Comparison of ENCODE assay signal across 8 cellular contexts in genomic region chr5:37370550-37370863, GRCh38. TPM values are rescaled to one million over a fixed set of nuclear protein-coding genes. Genes with fewer than 3 reads are reported as not detected.
DNase-seq lines count a peak whose midpoint lies in the region; ATAC-seq and TF ChIP-seq lines count a peak whose summit lies in the region.

No MANE protein-coding gene starts in this region.

- H3K9me3 ChIP-seq in Karpas-422 (ENCODE audit: low read length): no peaks in the 10 kb centered on the region
- no peaks in the 10 kb centered on the region for H3K9me3 ChIP-seq in neural cell (ENCODE audit: low read length)

- peaks cover 14% of the 10 kb centered on the region; the same call in 1 of the 2 replicates for H4K20me1 ChIP-seq in Karpas-422 (ENCODE audit: insufficient read depth, low read depth, low read length)
- H4K20me1 ChIP-seq in neural cell (ENCODE audit: insufficient read depth): no peaks in the 10 kb centered on the region

- peak overlapping the region; percentile 46; the same call in 1 of the 2 replicates for H2AFZ ChIP-seq in Karpas-422 (ENCODE audit: low read length)
- H2AFZ ChIP-seq in neural cell (ENCODE audit: low read depth, low read length): peak overlapping the region; percentile 77

- no peak for ATAC-seq in GM21423 (IDR thresholded peaks at IDR 0.05; ENCODE audit: unreplicated experiment)

- DNase-seq in NCI-H2227 (lab: John Stamatoyannopoulos, UW; ENCODE audit: unreplicated experiment) (peak; percentile 30), NCI-H2227 treated with DMSO at 0.1 percent for 48 hours (lab: John Stamatoyannopoulos, UW) (no peak), Karpas-422 (no peak), coronary artery (ENCODE audit: low spot score) (no peak)
- no peak for DNase-seq in activated CD4-positive, CD25-positive, alpha-beta regulatory T cell (lab: John Stamatoyannopoulos, UW)
- DNase-seq in NK-92 treated with Interleukin-12 subunit alpha and Interleukin-12 subunit beta, amount 100 ng/mL, for 24 hours (lab: John Stamatoyannopoulos, UW): no peak

- no peak overlapping the region; the same call in 1 of the 2 replicates for H3K27ac ChIP-seq in Karpas-422 (ENCODE audit: low read length)
- H3K27ac ChIP-seq in coronary artery: peak overlapping the region; percentile 43 to 89
- H3K27ac ChIP-seq in neural cell (ENCODE audit: low read length): peak overlapping the region; percentile 74

- peaks cover 23% of the 10 kb centered on the region for H3K4me1 ChIP-seq in Karpas-422 (ENCODE audit: low read length)

- TF ChIP-seq RAD21 in neural cell (conservative IDR thresholded peaks at IDR 0.05): no peak

- no peak for TF ChIP-seq EP300 in neural cell (conservative IDR thresholded peaks at IDR 0.05; ENCODE audit: poor library complexity, severe bottlenecking)

- H3K79me2 ChIP-seq in Karpas-422 (ENCODE audit: low read length): peaks cover 52% of the 10 kb centered on the region
- H3K79me2 ChIP-seq in neural cell (replicated peaks; ENCODE audit: insufficient read depth, low read length): peaks cover 33% of the 10 kb centered on the region

- H3K36me3 ChIP-seq in Karpas-422 (ENCODE audit: insufficient read depth, low read length) (peaks cover 5% of the 10 kb centered on the region; the same call in 1 of the 2 replicates), neural cell (ENCODE audit: insufficient read depth, low read length) (no peaks in the 10 kb centered on the region)

- no peaks in the 10 kb centered on the region for H3F3A ChIP-seq in neural cell (ENCODE audit: insufficient read depth, low read length, poor library complexity, severe bottlenecking)

- H3K4me2 ChIP-seq in Karpas-422 (ENCODE audit: low read depth, low read length, poor library complexity, severe bottlenecking) (peak overlapping the region; percentile 75), neural cell (ENCODE audit: low read length) (peak overlapping the region; percentile 65)

- H3K9me2 ChIP-seq in Karpas-422 (replicated peaks; ENCODE audit: insufficient read depth, low read length): no peaks in the 10 kb centered on the region; the same call in 1 of the 2 replicates
- H3K9me2 ChIP-seq in neural cell (ENCODE audit: insufficient read depth, low read length): no peaks in the 10 kb centered on the region

- peak overlapping the region; percentile 90 for H3K9ac ChIP-seq in Karpas-422 (ENCODE audit: low read length)
- peak overlapping the region; percentile 71 for H3K9ac ChIP-seq in neural cell (ENCODE audit: low read length)

- H3K27me3 ChIP-seq in Karpas-422 (ENCODE audit: low read length) (no peaks in the 10 kb centered on the region), neural cell (ENCODE audit: insufficient read depth, low read depth, low read length) (no peaks in the 10 kb centered on the region)

- H3K4me3 ChIP-seq in Karpas-422 (ENCODE audit: low read length): peak overlapping the region; percentile 97
- H3K4me3 ChIP-seq in coronary artery: peak overlapping the region; percentile 77
- peak overlapping the region; percentile 95 for H3K4me3 ChIP-seq in neural cell (ENCODE audit: low read length)

- TF ChIP-seq CTCF in coronary artery (IDR thresholded peaks at IDR 0.05): no peak
- TF ChIP-seq CTCF in neural cell (IDR thresholded peaks at IDR 0.05; ENCODE audit: poor library complexity, severe bottlenecking): no peak

TF ChIP-seq in neural cell, 6 proteins besides CTCF, POLR2A, EP300 and RAD21:
- TF ChIP-seq SMC3 (conservative IDR thresholded peaks at IDR 0.05; ENCODE audit: poor library complexity) (no peak), MXI1 (conservative IDR thresholded peaks at IDR 0.05; ENCODE audit: poor library complexity, severe bottlenecking) (no peak), POLR2AphosphoS5 (IDR thresholded peaks at IDR 0.05) (no peak), TAF1 (IDR thresholded peaks at IDR 0.05; ENCODE audit: low read depth) (no peak), EZH2 (IDR thresholded peaks at IDR 0.05; ENCODE audit: borderline replicate concordance, insufficient read depth, low read length, poor library complexity, severe bottlenecking) (no peak), REST (IDR thresholded peaks at IDR 0.05; ENCODE audit: borderline replicate concordance) (no peak)

RNA-seq across cellular contexts. Expression of gene NUP155, which starts 0.4 kb away (rescaled TPM):
- total RNA-seq in Karpas-422 (2014; rRNA removed; shearing (Covaris generic); ENCODE audit: low replicate concordance): 19.4 and 35.1 TPM in 2 replicates
- polyA plus RNA-seq in neural cell: 15.1 and 15.9 TPM in 2 replicates
- 80.6 and 84.0 TPM in 2 replicates for polyA minus RNA-seq in neural cell

RNA-seq across cellular contexts. Expression of gene WDR70, which starts 8.6 kb away (rescaled TPM):
- total RNA-seq in Karpas-422 (2014; rRNA removed; shearing (Covaris generic); ENCODE audit: low replicate concordance): 29.4 and 35.6 TPM in 2 replicates
- 40.1 and 40.9 TPM in 2 replicates for polyA plus RNA-seq in neural cell
- polyA minus RNA-seq in neural cell: 37.0 and 50.6 TPM in 2 replicates
